Comparison of ENCODE assay signal across 8 cellular contexts in genomic region chr6:142112451-142113061, GRCh38. TPM values are rescaled to one million over a fixed set of nuclear protein-coding genes. Genes with fewer than 3 reads are reported as not detected.
DNase-seq lines count a peak whose midpoint lies in the region; ATAC-seq and TF ChIP-seq lines count a peak whose summit lies in the region.

No MANE protein-coding gene starts in this region.

- intact Hi-C loops in Panc1 (cut with micrococcal nuclease; ENCODE audit: unreplicated experiment) = loop anchor here (1.0 to 2.0 kb wide), 2 partner anchors 123 to 436 kb away; no protein-coding TSS in a partner anchor
- intact Hi-C loops in tibial artery (cut with DNase I; ENCODE audit: low total_unique reads) = no loop called here

- H3K4me3 ChIP-seq in Panc1 (ENCODE audit: low read depth in 2 of 2, low read length in 2 of 2) (no peak overlapping the region), fibroblast of villous mesenchyme (ENCODE audit: low read depth, low read length) (no peak overlapping the region), tibial artery (no peak overlapping the region)

- CTCF ChIA-PET in Panc1 (lab: Charles Lee) = no interaction called here

- no peaks in the 10 kb centered on the region for H3K36me3 ChIP-seq in Panc1 (ENCODE audit: control insufficient read depth, insufficient read depth, low read length)
- H3K36me3 ChIP-seq in tibial artery = no peaks in the 10 kb centered on the region

- H3K27me3 ChIP-seq in Panc1 (ENCODE audit: control insufficient read depth, insufficient read depth, low read length) (no peaks in the 10 kb centered on the region), tibial artery (no peaks in the 10 kb centered on the region)

- peak; percentile 79; the same call in 1 of the 2 replicates for TF ChIP-seq CTCF in Panc1 (IDR thresholded peaks at IDR 0.05)
- peak; percentile 78 for TF ChIP-seq CTCF in fibroblast of villous mesenchyme (IDR thresholded peaks at IDR 0.05; ENCODE audit: insufficient read depth, low read depth, low read length)
- TF ChIP-seq CTCF in omental fat pad (IDR thresholded peaks at IDR 0.05) = peak in 1 of 3 donors; percentile 23
- peak; percentile 62 to 63 for TF ChIP-seq CTCF in tibial artery (IDR thresholded peaks at IDR 0.05)

- H3K27ac ChIP-seq in Panc1 (ENCODE audit: low read length) (no peak overlapping the region), tibial artery (no peak overlapping the region)

- DNase-seq in activated gamma-delta T cell treated with Interleukin-2 at 50 U/mL for 16 hours (peak; percentile 64), activated gamma-delta T cell (lab: John Stamatoyannopoulos, UW) (no peak), KBM-7 (peak; percentile 81), Panc1 (ENCODE audit: low read depth, low spot score) (peak; percentile 61), activated T-helper 1 cell treated with Interleukin-2 at 50 U/mL for 16 hours (ENCODE audit: low read depth) (peak; percentile 4), fibroblast of villous mesenchyme (ENCODE audit: low read depth) (peak; percentile 81), omental fat pad (ENCODE audit: low spot score) (peak; percentile 71), tibial artery (peak; percentile 57 to 73)

- H3K9me3 ChIP-seq in Panc1 (ENCODE audit: control insufficient read depth, insufficient read depth, low read depth, low read length) = no peaks in the 10 kb centered on the region
- H3K9me3 ChIP-seq in tibial artery = no peaks in the 10 kb centered on the region

- no TSS peak for BruUV-seq in Panc1 (replicated peaks; lab: Mats Ljungman, UMichigan)

- ATAC-seq in Panc1 (peak; percentile 74), omental fat pad (ENCODE audit: low FRiP score) (no peak)

- in situ Hi-C loops in KBM-7 (cut with MboI; ENCODE audit: low pct_unique_long_range_greater_than_20kb, low sequenced_read_pairs) = no loop called here
- in situ Hi-C loops in Panc1 (cut with HindIII; ENCODE audit: low pct_unique_long_range_greater_than_20kb, low sequenced_read_pairs) = no loop called here

- POLR2A ChIA-PET in Panc1 (lab: Charles Lee) = no interaction called here

- H3K4me1 ChIP-seq in Panc1 (ENCODE audit: control insufficient read depth, insufficient read depth, low read length) (no peaks in the 10 kb centered on the region; the same call in 1 of the 2 replicates), tibial artery (no peaks in the 10 kb centered on the region)

RNA-seq across cellular contexts. Expression of gene GJE1, which starts 20.2 kb away (rescaled TPM):
- total RNA-seq in Panc1 (2021; ENCODE audit: unreplicated experiment) (not detected), fibroblast of villous mesenchyme (not detected in 2 replicates), omental fat pad (not detected)
- not detected for polyA plus RNA-seq in Panc1 (2012; ENCODE audit: insufficient read length)

RNA-seq across cellular contexts. Expression of gene NMBR, which starts 34.4 kb away (rescaled TPM):
- total RNA-seq in Panc1 (2021; ENCODE audit: unreplicated experiment) = not detected
- not detected for polyA plus RNA-seq in Panc1 (2012; ENCODE audit: insufficient read length)
- not detected in 2 replicates for total RNA-seq in fibroblast of villous mesenchyme
- total RNA-seq in omental fat pad = not detected

RNA-seq across cellular contexts. Expression of gene VTA1, which starts 34.5 kb away (rescaled TPM):
- total RNA-seq in Panc1 (2021; ENCODE audit: unreplicated experiment) (72.1 TPM), fibroblast of villous mesenchyme (55.4 and 89.8 TPM in 2 replicates), omental fat pad (10 to 100 TPM; 27.4 to 38.5 (median 34.9) TPM)
- polyA plus RNA-seq in Panc1 (2012; ENCODE audit: insufficient read length) = 41.8 TPM
